Comparison of ENCODE assay signal across 8 cellular contexts in genomic region chr18:8705941-8706544, GRCh38. TPM values are rescaled to one million over a fixed set of nuclear protein-coding genes. Genes with fewer than 3 reads are reported as not detected.
DNase-seq lines count a peak whose midpoint lies in the region; ATAC-seq and TF ChIP-seq lines count a peak whose summit lies in the region.

No MANE protein-coding gene starts in this region.

- peak overlapping the region; percentile 85 for H3K9ac ChIP-seq in skeletal muscle satellite cell (ENCODE audit: low read depth, low read length)

- H3K36me3 ChIP-seq in GM06990 (ENCODE audit: control insufficient read depth, insufficient read depth, low read length), result no peaks in the 10 kb centered on the region
- H3K36me3 ChIP-seq in right atrium auricular region, result no peaks in the 10 kb centered on the region
- H3K36me3 ChIP-seq in skeletal muscle satellite cell (ENCODE audit: insufficient read depth, low read length), result no peaks in the 10 kb centered on the region

- peaks cover 2% of the 10 kb centered on the region for H3K27me3 ChIP-seq in GM06990 (replicated peaks; ENCODE audit: control insufficient read depth, insufficient read depth, low read length)
- H3K27me3 ChIP-seq in right atrium auricular region, result no peaks in the 10 kb centered on the region
- H3K27me3 ChIP-seq in skeletal muscle satellite cell (ENCODE audit: control insufficient read depth, insufficient read depth, low read length), result no peaks in the 10 kb centered on the region

- ATAC-seq in HG02763 (IDR thresholded peaks at IDR 0.05; ENCODE audit: unreplicated experiment), result peak; percentile 2

- peak overlapping the region; percentile 48 for H3K4me3 ChIP-seq in GM06990 (replicated peaks; ENCODE audit: low read depth, low read length)
- H3K4me3 ChIP-seq in right atrium auricular region, result peak overlapping the region; percentile 52 to 70
- H3K4me3 ChIP-seq in skeletal muscle satellite cell (ENCODE audit: low read length), result peak overlapping the region; percentile 92

- H3K4me1 ChIP-seq in right atrium auricular region (peaks cover 0 to 24% of the 10 kb centered on the region in 2 donors), skeletal muscle satellite cell (ENCODE audit: control insufficient read depth, insufficient read depth, low read length) (peaks cover 29% of the 10 kb centered on the region)

- H3K27ac ChIP-seq in right atrium auricular region, result peak overlapping the region; percentile 48 to 75

- TF ChIP-seq CTCF in GM06990 (IDR thresholded peaks at IDR 0.05; ENCODE audit: insufficient read depth, low read length, poor library complexity, severe bottlenecking) (no peak), right atrium auricular region (IDR thresholded peaks at IDR 0.05) (no peak)

- H3K9me3 ChIP-seq in right atrium auricular region (no peaks in the 10 kb centered on the region), skeletal muscle satellite cell (replicated peaks; ENCODE audit: low read length) (no peaks in the 10 kb centered on the region)

- peak overlapping the region; percentile 98 for H3K4me2 ChIP-seq in skeletal muscle satellite cell (ENCODE audit: low read length)

- DNase-seq in GM06990 (ENCODE audit: extremely low read depth, insufficient read length) (no peak), right atrium auricular region (ENCODE audit: low spot score) (no peak), mesenteric fat pad (ENCODE audit: low spot score) (no peak), NCI-H345 (lab: John Stamatoyannopoulos, UW) (no peak), NCI-H446 treated with DMSO at 0.1 percent for 48 hours (lab: John Stamatoyannopoulos, UW) (no peak)
- DNase-seq in activated T-cell treated with anti-CD3 and anti-CD28 coated beads, Interleukin-2, amount 50 U/mL, for 48 hours, result peak; percentile 28 to 43

RNA-seq across cellular contexts. Expression of gene MTCL1, which starts 0.7 kb away (rescaled TPM):
- 1 to 10 TPM; 5.4 to 7.2 TPM for total RNA-seq in right atrium auricular region
- total RNA-seq in skeletal muscle satellite cell (2012; rRNA removed), result 14.0 and 16.7 TPM in 2 replicates
- total RNA-seq in mesenteric fat pad, result 2.3 TPM

Comparison
In these comparisons a context has a peak if more than half of its experiments do, and no peak if none do; other contexts are left out.
1. DNase-seq: peak in activated T-cell treated with anti-CD3 and anti-CD28 coated beads, Interleukin-2, amount 50 U/mL, for 48 hours (2 of 2); none in GM06990 (single experiment), right atrium auricular region (single experiment), mesenteric fat pad (single experiment), NCI-H345 (single experiment) and NCI-H446 treated with DMSO at 0.1 percent for 48 hours (single experiment).
2. Peak in every context shown above with its lines, with median percentiles within 50 percentile points of each other: H3K4me3 ChIP-seq.